14 cellular contexts compared by ENCODE assay signal in genomic region chr13:108313382-108313781, GRCh38.
"Had no signal": no experiment of that assay in that cellular context is flagged by ENCODE, and none has a peak within 500 bp of the region (broad histone marks: within the 10 kb centered on the region; RNA-seq: fewer than 3 reads in every experiment).

No MANE protein-coding gene starts in this region.

- H3K4me3 ChIP-seq: lung, ovary, sigmoid colon, upper lobe of left lung had no signal

- H3K36me3 Mint-ChIP-seq: brain, mesothelial cell of epicardium had no signal

- H3K4me1 ChIP-seq: sigmoid colon, upper lobe of left lung had no signal

- H3K27ac ChIP-seq: ovary, sigmoid colon, upper lobe of left lung had no signal

- H3K9me3 ChIP-seq: ovary, sigmoid colon, upper lobe of left lung had no signal

- H3K27me3 ChIP-seq: ovary, sigmoid colon, upper lobe of left lung had no signal

- H3K4me3 Mint-ChIP-seq: activated CD4-positive, alpha-beta T cell treated with anti-CD3 and anti-CD28 coated beads, Interleukin-2, amount 10 ng/mL, durations not matched to agents 7 days and 5 days; activated naive CD8-positive, alpha-beta T cell treated with anti-CD3 and anti-CD28 coated beads for 36 hours; brain; dendritic cell treated with granulocyte-macrophage colony-stimulating factor and Interleukin-4, amounts not matched to agents 40 ng/mL and 50 ng/mL, for 4 days; mesothelial cell of epicardium; naive B cell; stimulated activated naive CD8-positive, alpha-beta T cell treated with anti-CD3 and anti-CD28 coated beads, Interleukin-15, amount 100 ng/mL, for 72 hours had no signal

- H3K27me3 Mint-ChIP-seq: activated CD4-positive, alpha-beta T cell treated with anti-CD3 and anti-CD28 coated beads, Interleukin-2, amount 10 ng/mL, durations not matched to agents 7 days and 5 days; activated naive CD8-positive, alpha-beta T cell treated with anti-CD3 and anti-CD28 coated beads for 36 hours; dendritic cell treated with granulocyte-macrophage colony-stimulating factor and Interleukin-4, amounts not matched to agents 40 ng/mL and 50 ng/mL, for 4 days had no signal

- H3K27ac Mint-ChIP-seq: activated CD4-positive, alpha-beta T cell treated with anti-CD3 and anti-CD28 coated beads, Interleukin-2, amount 10 ng/mL, durations not matched to agents 7 days and 5 days; activated naive CD8-positive, alpha-beta T cell treated with anti-CD3 and anti-CD28 coated beads for 36 hours; dendritic cell treated with granulocyte-macrophage colony-stimulating factor and Interleukin-4, amounts not matched to agents 40 ng/mL and 50 ng/mL, for 4 days; mesothelial cell of epicardium had no signal

- DNase-seq: activated CD4-positive, alpha-beta T cell treated with anti-CD3 and anti-CD28 coated beads, Interleukin-2, amount 10 ng/mL, durations not matched to agents 7 days and 5 days; activated CD8-positive, alpha-beta memory T cell treated with anti-CD3 and anti-CD28 coated beads for 24 hours; activated gamma-delta T cell treated with Interleukin-2 at 50 U/mL for 16 hours; activated naive CD8-positive, alpha-beta T cell treated with anti-CD3 and anti-CD28 coated beads for 36 hours; naive B cell; ovary; sigmoid colon; stimulated activated CD4-positive, alpha-beta T cell treated with anti-CD3 and anti-CD28 coated beads, Interleukin-1b, Interleukin-23, amount 100 ng/mL, for 48 hours; stimulated activated naive CD8-positive, alpha-beta T cell treated with anti-CD3 and anti-CD28 coated beads, Interleukin-15, amount 100 ng/mL, for 72 hours; upper lobe of left lung had no signal

- H3K4me1 Mint-ChIP-seq: activated naive CD8-positive, alpha-beta T cell treated with anti-CD3 and anti-CD28 coated beads for 36 hours; stimulated activated naive CD8-positive, alpha-beta T cell treated with anti-CD3 and anti-CD28 coated beads, Interleukin-15, amount 100 ng/mL, for 72 hours had no signal

- H3K36me3 ChIP-seq: ovary, sigmoid colon, upper lobe of left lung had no signal
